In the genomic region with DNA sequence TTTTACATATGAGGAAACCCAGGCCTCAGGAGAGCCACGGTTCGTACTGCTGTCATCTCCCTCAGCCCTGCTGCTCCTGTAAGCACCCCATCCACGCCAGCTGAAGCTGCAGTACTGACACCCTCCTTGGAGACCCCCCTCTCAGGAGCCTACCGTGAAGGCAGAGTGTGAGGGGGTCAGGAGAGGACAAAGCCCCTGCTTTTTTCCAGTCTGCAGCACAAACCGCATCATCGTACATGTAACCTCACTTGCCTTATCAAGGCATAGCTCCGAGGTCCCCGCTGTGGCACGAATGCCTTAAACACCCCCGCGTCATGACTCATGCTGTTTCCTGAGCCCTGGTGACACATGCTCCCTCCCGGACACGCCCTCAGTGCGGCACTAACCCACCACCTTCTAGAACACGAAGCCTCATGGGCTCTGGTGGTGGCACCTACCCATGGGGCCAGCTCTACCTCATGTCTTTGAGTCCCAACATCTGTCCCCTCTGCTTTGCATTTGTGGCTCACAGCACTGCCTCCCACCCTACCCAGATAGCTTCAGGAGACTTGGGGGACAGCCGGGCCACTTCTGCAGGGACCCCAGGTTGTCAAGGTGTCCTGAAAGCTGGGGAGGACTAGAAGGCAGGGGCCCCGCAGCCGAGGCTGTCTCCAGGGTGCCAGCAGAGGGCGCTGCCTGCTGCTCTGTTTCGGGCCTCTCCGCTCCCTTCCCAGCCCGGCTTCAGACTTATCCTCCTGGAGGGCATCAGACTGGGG, we compare ENCODE assay signal across 8 cellular contexts. TPM values are rescaled to one million over a fixed set of nuclear protein-coding genes. Genes with fewer than 3 reads are reported as not detected.
A peak's percentile ranks its signal among the peaks of the same experiment; 100 is the strongest.
DNase-seq lines count a peak whose midpoint lies in the region; ATAC-seq and TF ChIP-seq lines count a peak whose summit lies in the region.

No MANE protein-coding gene starts in this region.

- peak overlapping the region; percentile 99 for H3K27ac Mint-ChIP-seq in activated CD8-positive, alpha-beta memory T cell treated with anti-CD3 and anti-CD28 coated beads, Interleukin-2, amount 10 ng/mL, durations not matched to agents 7 days and 5 days
- H3K27ac Mint-ChIP-seq in natural killer cell treated with Interleukin-12 subunit alpha and Interleukin-12 subunit beta and Interleukin-15 and Interleukin-18, amount 100 ng/mL, for 72 hours = peak overlapping the region; percentile 87 to 89
- H3K27ac Mint-ChIP-seq in stimulated activated naive B cell treated with anti-CD40 and anti-IgM and Interleukin-4, amounts not matched to agents 10 μg/mL and 1 μg/mL and 100 μg/mL, for 72 hours = peak overlapping the region; percentile 98

- DNase-seq in AML-193 (lab: John Stamatoyannopoulos, UW) = peak; percentile 67 to 68
- DNase-seq in H4 (ENCODE audit: low spot score) = peak; percentile 97
- no peak for DNase-seq in NT2/D1 (ENCODE audit: low read depth, low spot score)
- peak; percentile 99 for DNase-seq in activated CD8-positive, alpha-beta memory T cell treated with anti-CD3 and anti-CD28 coated beads, Interleukin-2, amount 10 ng/mL, durations not matched to agents 7 days and 5 days
- DNase-seq in epithelial cell of esophagus (ENCODE audit: low read depth) = peak; percentile 96
- peak; percentile 92 for DNase-seq in natural killer cell treated with Interleukin-12 subunit alpha and Interleukin-12 subunit beta and Interleukin-15 and Interleukin-18, amount 100 ng/mL, for 72 hours (ENCODE audit: low spot score)
- peak; percentile 86 for DNase-seq in stimulated activated naive B cell treated with anti-CD40 and anti-IgM and Interleukin-4, amounts not matched to agents 10 μg/mL and 1 μg/mL and 100 μg/mL, for 72 hours

- CTCF ChIA-PET in activated CD8-positive, alpha-beta memory T cell treated with anti-CD3 and anti-CD28 coated beads, Interleukin-2, amount 10 ng/mL, durations not matched to agents 7 days and 5 days (lab: Charles Lee) = interaction anchor here (0.7 to 21.9 kb wide), 32 partner anchors 9 to 256 kb away, joined by 3 to 1010 read pairs (median 5); a partner anchor contains a TSS

- H3K4me1 Mint-ChIP-seq in activated CD8-positive, alpha-beta memory T cell treated with anti-CD3 and anti-CD28 coated beads, Interleukin-2, amount 10 ng/mL, durations not matched to agents 7 days and 5 days = peaks cover 89% of the 10 kb centered on the region
- H3K4me1 Mint-ChIP-seq in natural killer cell treated with Interleukin-12 subunit alpha and Interleukin-12 subunit beta and Interleukin-15 and Interleukin-18, amount 100 ng/mL, for 72 hours (ENCODE audit: low read depth in 2 of 2) = peaks cover 75 to 78% of the 10 kb centered on the region in 2 donors
- peaks cover 78 to 85% of the 10 kb centered on the region in 2 donors for H3K4me1 Mint-ChIP-seq in stimulated activated naive B cell treated with anti-CD40 and anti-IgM and Interleukin-4, amounts not matched to agents 10 μg/mL and 1 μg/mL and 100 μg/mL, for 72 hours

- peaks cover 40% of the 10 kb centered on the region for H3K4me1 ChIP-seq in NT2/D1 (ENCODE audit: insufficient read depth, insufficient read length)

- H3K4me3 ChIP-seq in NT2/D1 (ENCODE audit: insufficient read length, low read depth) (no peak overlapping the region), epithelial cell of esophagus (ENCODE audit: low read length) (no peak overlapping the region)

- peak overlapping the region; percentile 46 for H3K9ac ChIP-seq in NT2/D1 (ENCODE audit: insufficient read length, low read depth)

- H3K36me3 Mint-ChIP-seq in activated CD8-positive, alpha-beta memory T cell treated with anti-CD3 and anti-CD28 coated beads, Interleukin-2, amount 10 ng/mL, durations not matched to agents 7 days and 5 days = peaks cover 40% of the 10 kb centered on the region
- no peaks in the 10 kb centered on the region for H3K36me3 Mint-ChIP-seq in natural killer cell treated with Interleukin-12 subunit alpha and Interleukin-12 subunit beta and Interleukin-15 and Interleukin-18, amount 100 ng/mL, for 72 hours
- peaks cover 38 to 53% of the 10 kb centered on the region in 2 donors for H3K36me3 Mint-ChIP-seq in stimulated activated naive B cell treated with anti-CD40 and anti-IgM and Interleukin-4, amounts not matched to agents 10 μg/mL and 1 μg/mL and 100 μg/mL, for 72 hours

- peak overlapping the region; percentile 69 for H3K4me3 Mint-ChIP-seq in activated CD8-positive, alpha-beta memory T cell treated with anti-CD3 and anti-CD28 coated beads, Interleukin-2, amount 10 ng/mL, durations not matched to agents 7 days and 5 days
- peak overlapping the region; percentile 86 for H3K4me3 Mint-ChIP-seq in natural killer cell treated with Interleukin-12 subunit alpha and Interleukin-12 subunit beta and Interleukin-15 and Interleukin-18, amount 100 ng/mL, for 72 hours
- H3K4me3 Mint-ChIP-seq in stimulated activated naive B cell treated with anti-CD40 and anti-IgM and Interleukin-4, amounts not matched to agents 10 μg/mL and 1 μg/mL and 100 μg/mL, for 72 hours = peak overlapping the region; percentile 70 to 73

- H3K27me3 ChIP-seq in NT2/D1 (ENCODE audit: insufficient read depth, insufficient read length) = no peaks in the 10 kb centered on the region

- peak; percentile 77 for TF ChIP-seq CTCF in epithelial cell of esophagus (IDR thresholded peaks at IDR 0.05; ENCODE audit: insufficient read depth, low read depth, low read length, missing control alignments)

- peaks cover 35% of the 10 kb centered on the region for H3K36me3 ChIP-seq in NT2/D1 (ENCODE audit: insufficient read depth, insufficient read length, low read length)

- peak; percentile 71 for ATAC-seq in activated CD8-positive, alpha-beta memory T cell treated with anti-CD3 and anti-CD28 coated beads, Interleukin-2, amount 10 ng/mL, durations not matched to agents 7 days and 5 days
- ATAC-seq in natural killer cell treated with Interleukin-12 subunit alpha and Interleukin-12 subunit beta and Interleukin-15 and Interleukin-18, amount 100 ng/mL, for 72 hours = peak; percentile 84 to 85
- ATAC-seq in stimulated activated naive B cell treated with anti-CD40 and anti-IgM and Interleukin-4, amounts not matched to agents 10 μg/mL and 1 μg/mL and 100 μg/mL, for 72 hours (replicated peaks) = peak; percentile 59 to 60
- no peak for ATAC-seq in GM18858 (IDR thresholded peaks at IDR 0.05; ENCODE audit: unreplicated experiment)

- H3K27me3 Mint-ChIP-seq in activated CD8-positive, alpha-beta memory T cell treated with anti-CD3 and anti-CD28 coated beads, Interleukin-2, amount 10 ng/mL, durations not matched to agents 7 days and 5 days = no peaks in the 10 kb centered on the region
- H3K27me3 Mint-ChIP-seq in natural killer cell treated with Interleukin-12 subunit alpha and Interleukin-12 subunit beta and Interleukin-15 and Interleukin-18, amount 100 ng/mL, for 72 hours = no peaks in the 10 kb centered on the region
- no peaks in the 10 kb centered on the region for H3K27me3 Mint-ChIP-seq in stimulated activated naive B cell treated with anti-CD40 and anti-IgM and Interleukin-4, amounts not matched to agents 10 μg/mL and 1 μg/mL and 100 μg/mL, for 72 hours

- H3K9me3 Mint-ChIP-seq in activated CD8-positive, alpha-beta memory T cell treated with anti-CD3 and anti-CD28 coated beads, Interleukin-2, amount 10 ng/mL, durations not matched to agents 7 days and 5 days (ENCODE audit: low read depth) = no peaks in the 10 kb centered on the region
- no peaks in the 10 kb centered on the region for H3K9me3 Mint-ChIP-seq in natural killer cell treated with Interleukin-12 subunit alpha and Interleukin-12 subunit beta and Interleukin-15 and Interleukin-18, amount 100 ng/mL, for 72 hours
- H3K9me3 Mint-ChIP-seq in stimulated activated naive B cell treated with anti-CD40 and anti-IgM and Interleukin-4, amounts not matched to agents 10 μg/mL and 1 μg/mL and 100 μg/mL, for 72 hours = peaks cover 0 to 2% of the 10 kb centered on the region in 2 donors

- H3K9me3 ChIP-seq in NT2/D1 (ENCODE audit: insufficient read depth, low read length) = no peaks in the 10 kb centered on the region

RNA-seq across cellular contexts. Expression of a gene that starts 4.9 kb away (rescaled TPM):
- 77.7 and 126 TPM in 2 replicates for total RNA-seq in H4 (2014; rRNA removed; shearing (Covaris generic))
- total RNA-seq in activated CD8-positive, alpha-beta memory T cell treated with anti-CD3 and anti-CD28 coated beads, Interleukin-2, amount 10 ng/mL, durations not matched to agents 7 days and 5 days = 100 to 1,000 TPM; 562 to 632 TPM
- total RNA-seq in natural killer cell treated with Interleukin-12 subunit alpha and Interleukin-12 subunit beta and Interleukin-15 and Interleukin-18, amount 100 ng/mL, for 72 hours = 100 to 1,000 TPM; 203 to 249 TPM

RNA-seq across cellular contexts. Expression of a gene that starts 21.7 kb away (rescaled TPM):
- total RNA-seq in H4 (2014; rRNA removed; shearing (Covaris generic)) = 0.74 and 3.8 TPM in 2 replicates
- total RNA-seq in activated CD8-positive, alpha-beta memory T cell treated with anti-CD3 and anti-CD28 coated beads, Interleukin-2, amount 10 ng/mL, durations not matched to agents 7 days and 5 days = 10 to 100 TPM; 27.7 to 39.3 TPM
- 10 to 100 TPM in 1 of 2 donors, 1 to 10 TPM in 1; 9.9 to 24.8 TPM for total RNA-seq in natural killer cell treated with Interleukin-12 subunit alpha and Interleukin-12 subunit beta and Interleukin-15 and Interleukin-18, amount 100 ng/mL, for 72 hours

RNA-seq across cellular contexts. Expression of a gene that starts 33.0 kb away (rescaled TPM):
- 3.0 TPM in 1 of 2 replicates, not detected in the other for total RNA-seq in H4 (2014; rRNA removed; shearing (Covaris generic))
- 100 to 1,000 TPM; 951 to 971 TPM for total RNA-seq in activated CD8-positive, alpha-beta memory T cell treated with anti-CD3 and anti-CD28 coated beads, Interleukin-2, amount 10 ng/mL, durations not matched to agents 7 days and 5 days
- 10 to 100 TPM in 1 of 2 donors, 1 to 10 TPM in 1; 8.1 to 17.2 TPM for total RNA-seq in natural killer cell treated with Interleukin-12 subunit alpha and Interleukin-12 subunit beta and Interleukin-15 and Interleukin-18, amount 100 ng/mL, for 72 hours

RNA-seq across cellular contexts. Expression of a gene that starts 50.8 kb away (rescaled TPM):
- total RNA-seq in H4 (2014; rRNA removed; shearing (Covaris generic)) = 18.1 and 21.3 TPM in 2 replicates
- 10 to 100 TPM; 42.0 to 56.3 TPM for total RNA-seq in activated CD8-positive, alpha-beta memory T cell treated with anti-CD3 and anti-CD28 coated beads, Interleukin-2, amount 10 ng/mL, durations not matched to agents 7 days and 5 days
- 10 to 100 TPM; 21.0 to 57.5 TPM for total RNA-seq in natural killer cell treated with Interleukin-12 subunit alpha and Interleukin-12 subunit beta and Interleukin-15 and Interleukin-18, amount 100 ng/mL, for 72 hours

Comparison
In these comparisons a context has a peak if more than half of its experiments do, and no peak if none do; other contexts are left out.
1. RNA of a gene that starts 33.0 kb away (total RNA-seq): 951 to 971 TPM in activated CD8-positive, alpha-beta memory T cell treated with anti-CD3 and anti-CD28 coated beads, Interleukin-2, amount 10 ng/mL, durations not matched to agents 7 days and 5 days; 8.1 to 17.2 TPM in natural killer cell treated with Interleukin-12 subunit alpha and Interleukin-12 subunit beta and Interleukin-15 and Interleukin-18, amount 100 ng/mL, for 72 hours and 3.0 TPM in H4; every median in the first group is over 10 times any median in the second.
2. Peak in every context shown above with its lines, with median percentiles within 50 percentile points of each other: H3K27ac Mint-ChIP-seq and H3K4me3 Mint-ChIP-seq.